In genomic region chr10:60735244-60735643, GRCh38 we compare ENCODE assay signal across 1 cellular context.
TF ChIP-seq lines count a peak whose summit lies in the region.

No MANE protein-coding gene starts in this region.

TF ChIP-seq in HepG2, 621 proteins besides CTCF, POLR2A, EP300 and RAD21:
- TF ChIP-seq ZMYM2 (CRISPR knock-in tag; IDR thresholded peaks at IDR 0.05) (no peak), ETV5 (CRISPR knock-in tag; IDR thresholded peaks at IDR 0.05; ENCODE audit: borderline replicate concordance) (no peak), RFXAP (CRISPR knock-in tag; IDR thresholded peaks at IDR 0.05; ENCODE audit: borderline replicate concordance) (no peak), SUZ12 (IDR thresholded peaks at IDR 0.05; ENCODE audit: low read depth, low read length) (no peak), KLF6 (CRISPR knock-in tag; IDR thresholded peaks at IDR 0.05) (no peak), ZNF556 (CRISPR knock-in tag; IDR thresholded peaks at IDR 0.05; ENCODE audit: borderline replicate concordance) (no peak), ZNF468 (CRISPR knock-in tag; IDR thresholded peaks at IDR 0.05) (no peak), ZNF34 (CRISPR knock-in tag; IDR thresholded peaks at IDR 0.05; ENCODE audit: borderline replicate concordance) (no peak), ZNF253 (CRISPR knock-in tag; IDR thresholded peaks at IDR 0.05; ENCODE audit: borderline replicate concordance) (no peak), ISL2 (CRISPR knock-in tag; IDR thresholded peaks at IDR 0.05) (no peak)
